Comparison of ENCODE assay signal across 9 cellular contexts in the genomic region with DNA sequence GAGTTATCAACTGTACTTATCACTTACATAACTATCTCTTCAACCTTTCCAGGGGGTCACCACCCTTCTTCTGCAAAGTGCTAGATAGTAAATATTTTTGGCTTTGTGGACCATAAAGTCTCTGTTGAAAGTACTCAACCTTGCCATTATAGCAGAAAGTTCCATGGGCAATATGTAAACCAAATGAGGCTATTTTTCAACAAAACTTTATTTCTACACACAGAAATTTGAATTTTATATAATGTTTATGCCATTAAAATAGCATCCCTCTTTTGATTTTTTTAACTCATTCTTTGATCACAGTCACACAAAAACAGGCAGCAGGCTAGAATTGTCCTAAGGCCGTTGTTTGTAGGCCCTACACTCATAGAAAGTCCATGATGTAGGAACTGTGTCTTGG.
"Had no signal": no experiment of that assay in that cellular context is flagged by ENCODE, and none has a peak within 500 bp of the region (broad histone marks: within the 10 kb centered on the region; RNA-seq: fewer than 3 reads in every experiment).

No MANE protein-coding gene starts in this region.

- H3K4me2 ChIP-seq: GM23338, KMS-11 had no signal

- FAIRE-seq: H1, H54, HTR-8/SVneo had no signal

- H3K4me3 ChIP-seq: GM23338 had no signal

- ATAC-seq: GM23338 had no signal

- DNase-seq: H9, HCEC 1CT, IMR-90, KBM-7 had no signal

- H2AFZ ChIP-seq: GM23338 had no signal

- H3K9ac ChIP-seq: KMS-11 had no signal

- H3K27ac ChIP-seq: KMS-11 had no signal
